ENCODE assay signal across 18 cellular contexts in genomic region chr1:5424802-5425201, GRCh38.
DNase-seq lines count a peak whose midpoint lies in the region; ATAC-seq, FAIRE-seq and TF ChIP-seq lines count a peak whose summit lies in the region.
"Had no signal": no experiment of that assay in that cellular context is flagged by ENCODE, and none has a peak within 500 bp of the region (broad histone marks: within the 10 kb centered on the region; RNA-seq: fewer than 3 reads in every experiment).

No MANE protein-coding gene starts in this region.

- 5% methylated on average over 7 of the region's 9 CpGs for WGBS in mammary epithelial cell (ENCODE audit: low coverage, missing lambda C conversion rate)

- no peak for FAIRE-seq in GM12892 (lab: Jason Lieb, UNC)
- FAIRE-seq: colon had no signal

- H2AFZ ChIP-seq in mammary epithelial cell (ENCODE audit: low read depth, low read length): no peak overlapping the region

- H3K4me1 Mint-ChIP-seq in nephron progenitor cell: peaks cover 33% of the 10 kb centered on the region
- H3K4me1 Mint-ChIP-seq: B cell, memory B cell had no signal

- no peak for TF ChIP-seq CTCF in mammary epithelial cell (conservative IDR thresholded peaks at IDR 0.05 in 1 of 2, IDR thresholded peaks at IDR 0.05 in 1 of 2; ENCODE audit: extremely low read depth in 1 of 2, insufficient read depth in 1 of 2, low read depth in 1 of 2, low read length in 2 of 2)
- TF ChIP-seq CTCF in nephron progenitor cell (IDR thresholded peaks at IDR 0.05): no peak
- TF ChIP-seq CTCF in BE2C (IDR thresholded peaks at IDR 0.05; ENCODE audit: low read depth, low read length): no peak

- H3K27me3 ChIP-seq in mammary epithelial cell (ENCODE audit: insufficient read depth, low read length): no peaks in the 10 kb centered on the region
- no peaks in the 10 kb centered on the region for H3K27me3 ChIP-seq in BE2C

- H3K4me3 Mint-ChIP-seq in nephron progenitor cell: peak overlapping the region; percentile 19
- H3K4me3 Mint-ChIP-seq: activated CD8-positive, alpha-beta T cell treated with anti-CD3 and anti-CD28 coated beads, Interleukin-2, amount 10 ng/mL, durations not matched to agents 7 days and 5 days; activated T-helper 1 cell treated with anti-CD3 and anti-CD28 coated beads, Interleukin-12 subunit alpha, Interleukin-12 subunit beta, Interleukin-2, Interleukin-4 antibody, amounts not matched to agents 30 ng/mL and 10 ng/mL and 1 ng/mL, durations not matched to agents 14 hours and 24 hours and 36 hours; B cell; memory B cell had no signal

- H3K4me3 ChIP-seq in mammary epithelial cell (replicated peaks in 1 of 3; ENCODE audit: insufficient read depth in 1 of 3, low read depth in 2 of 3, low read length in 3 of 3) (no peak overlapping the region), BE2C (ENCODE audit: low read depth, low read length) (no peak overlapping the region)
- H3K4me3 ChIP-seq: adrenal gland, sigmoid colon had no signal

- no peaks in the 10 kb centered on the region for H4K20me1 ChIP-seq in mammary epithelial cell (ENCODE audit: insufficient read depth, low read length)

- CTCF ChIA-PET in mammary epithelial cell (lab: Charles Lee; ENCODE audit: low non-redundant PET): no interaction called here

- no peaks in the 10 kb centered on the region for H3K36me3 Mint-ChIP-seq in nephron progenitor cell (ENCODE audit: low read depth)
- H3K36me3 Mint-ChIP-seq: immature natural killer cell, memory B cell had no signal

- H3K4me2 ChIP-seq in mammary epithelial cell (ENCODE audit: insufficient read depth, low read depth, low read length): no peak overlapping the region

- in situ Hi-C loops in mammary epithelial cell (cut with MboI; ENCODE audit: low sequenced_read_pairs in 2 of 2): no loop called here

- ATAC-seq in GM21786 (IDR thresholded peaks at IDR 0.05; ENCODE audit: unreplicated experiment): no peak
- ATAC-seq: activated CD8-positive, alpha-beta T cell treated with anti-CD3 and anti-CD28 coated beads, Interleukin-2, amount 10 ng/mL, durations not matched to agents 7 days and 5 days had no signal

- intact Hi-C loops in mammary epithelial cell (cut with micrococcal nuclease): no loop called here

- no peaks in the 10 kb centered on the region for H3K9me3 Mint-ChIP-seq in nephron progenitor cell
- H3K9me3 Mint-ChIP-seq: activated T-helper 1 cell treated with anti-CD3 and anti-CD28 coated beads, Interleukin-12 subunit alpha, Interleukin-12 subunit beta, Interleukin-2, Interleukin-4 antibody, amounts not matched to agents 30 ng/mL and 10 ng/mL and 1 ng/mL, durations not matched to agents 14 hours and 24 hours and 36 hours; immature natural killer cell; memory B cell had no signal

- H3K9me3 ChIP-seq in ES-I3 (ENCODE audit: control insufficient read depth, insufficient read depth, low read length) (no peaks in the 10 kb centered on the region), mammary epithelial cell (replicated peaks; ENCODE audit: insufficient read depth, low read length) (peaks cover 18% of the 10 kb centered on the region), BE2C (no peaks in the 10 kb centered on the region)
- H3K9me3 ChIP-seq: adrenal gland, sigmoid colon had no signal

- no peak overlapping the region for H3K27ac ChIP-seq in mammary epithelial cell (ENCODE audit: insufficient read depth, low read depth, low read length)
- H3K27ac ChIP-seq: adrenal gland, sigmoid colon had no signal

- H3K4me1 ChIP-seq in ES-I3 (ENCODE audit: insufficient read depth, low read length) (peaks cover 47% of the 10 kb centered on the region), mammary epithelial cell (ENCODE audit: insufficient read depth, low read length) (no peaks in the 10 kb centered on the region), BE2C (no peaks in the 10 kb centered on the region)
- H3K4me1 ChIP-seq: adrenal gland, sigmoid colon had no signal

- H3K9ac ChIP-seq in ES-I3 (ENCODE audit: low read depth, low read length) (peak overlapping the region; percentile 32; the same call in 1 of the 2 replicates), mammary epithelial cell (ENCODE audit: insufficient read depth, low read length) (no peak overlapping the region)

- peaks cover 47% of the 10 kb centered on the region for H3K27me3 Mint-ChIP-seq in nephron progenitor cell (ENCODE audit: low read depth, poor library complexity)

- no peak for TF ChIP-seq POLR2A in GM12892 (IDR thresholded peaks at IDR 0.05; ENCODE audit: low read depth, low read length)

- dilution Hi-C loops in mammary epithelial cell (cut with HindIII; ENCODE audit: low sequenced_read_pairs): no loop called here

- H3K27ac Mint-ChIP-seq in nephron progenitor cell: no peak overlapping the region
- H3K27ac Mint-ChIP-seq: activated CD8-positive, alpha-beta T cell treated with anti-CD3 and anti-CD28 coated beads, Interleukin-2, amount 10 ng/mL, durations not matched to agents 7 days and 5 days; activated T-helper 1 cell treated with anti-CD3 and anti-CD28 coated beads, Interleukin-12 subunit alpha, Interleukin-12 subunit beta, Interleukin-2, Interleukin-4 antibody, amounts not matched to agents 30 ng/mL and 10 ng/mL and 1 ng/mL, durations not matched to agents 14 hours and 24 hours and 36 hours; B cell; immature natural killer cell; memory B cell had no signal

- H3K36me3 ChIP-seq in ES-I3 (ENCODE audit: insufficient read depth, low read length): no peaks in the 10 kb centered on the region
- H3K36me3 ChIP-seq in mammary epithelial cell (ENCODE audit: insufficient read depth, low read length): no peaks in the 10 kb centered on the region
- no peaks in the 10 kb centered on the region for H3K36me3 ChIP-seq in BE2C
- H3K36me3 ChIP-seq: adrenal gland, sigmoid colon had no signal

- no peaks in the 10 kb centered on the region for H3K79me2 ChIP-seq in mammary epithelial cell (ENCODE audit: insufficient read depth, low read length)

- peak; percentile 20 for DNase-seq in NCI-H128 (lab: John Stamatoyannopoulos, UW; ENCODE audit: unreplicated experiment)
- peak; percentile 11 for DNase-seq in mammary epithelial cell
- no peak for DNase-seq in nephron progenitor cell
- DNase-seq in BE2C: no peak
- no peak for DNase-seq in GM12892 (ENCODE audit: insufficient read length)
- DNase-seq: activated CD8-positive, alpha-beta T cell treated with anti-CD3 and anti-CD28 coated beads, Interleukin-2, amount 10 ng/mL, durations not matched to agents 7 days and 5 days; adrenal gland; DND-41; immature natural killer cell; NCI-H2227 treated with DMSO at 0.1 percent for 48 hours; sigmoid colon; stimulated activated CD4-positive, alpha-beta T cell treated with anti-CD3 and anti-CD28 coated beads, Interleukin-4, amount 100 ng/mL, for 24 hours had no signal

- BruUV-seq in mammary epithelial cell (replicated peaks; lab: Mats Ljungman, UMichigan): no TSS peak

Comparison
In these comparisons a context has a peak if more than half of its experiments do, and no peak if none do; other contexts are left out.
1. DNase-seq: peak in NCI-H128 (single experiment) and mammary epithelial cell (single experiment); none in nephron progenitor cell (single experiment), BE2C (single experiment) and GM12892 (single experiment).